Comparison of ENCODE assay signal across 1 cellular context in genomic region chr14:61428261-61428660, GRCh38.
TF ChIP-seq lines count a peak whose summit lies in the region.

No MANE protein-coding gene starts in this region.

TF ChIP-seq in WTC11, 78 proteins besides CTCF, POLR2A, EP300 and RAD21 (continued from another document):
- TF ChIP-seq, protein P1, sequence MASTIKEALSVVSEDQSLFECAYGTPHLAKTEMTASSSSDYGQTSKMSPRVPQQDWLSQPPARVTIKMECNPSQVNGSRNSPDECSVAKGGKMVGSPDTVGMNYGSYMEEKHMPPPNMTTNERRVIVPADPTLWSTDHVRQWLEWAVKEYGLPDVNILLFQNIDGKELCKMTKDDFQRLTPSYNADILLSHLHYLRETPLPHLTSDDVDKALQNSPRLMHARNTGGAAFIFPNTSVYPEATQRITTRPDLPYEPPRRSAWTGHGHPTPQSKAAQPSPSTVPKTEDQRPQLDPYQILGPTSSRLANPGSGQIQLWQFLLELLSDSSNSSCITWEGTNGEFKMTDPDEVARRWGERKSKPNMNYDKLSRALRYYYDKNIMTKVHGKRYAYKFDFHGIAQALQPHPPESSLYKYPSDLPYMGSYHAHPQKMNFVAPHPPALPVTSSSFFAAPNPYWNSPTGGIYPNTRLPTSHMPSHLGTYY (CRISPR knock-in tag; IDR thresholded peaks at IDR 0.05): no peak
- TF ChIP-seq, protein P2, sequence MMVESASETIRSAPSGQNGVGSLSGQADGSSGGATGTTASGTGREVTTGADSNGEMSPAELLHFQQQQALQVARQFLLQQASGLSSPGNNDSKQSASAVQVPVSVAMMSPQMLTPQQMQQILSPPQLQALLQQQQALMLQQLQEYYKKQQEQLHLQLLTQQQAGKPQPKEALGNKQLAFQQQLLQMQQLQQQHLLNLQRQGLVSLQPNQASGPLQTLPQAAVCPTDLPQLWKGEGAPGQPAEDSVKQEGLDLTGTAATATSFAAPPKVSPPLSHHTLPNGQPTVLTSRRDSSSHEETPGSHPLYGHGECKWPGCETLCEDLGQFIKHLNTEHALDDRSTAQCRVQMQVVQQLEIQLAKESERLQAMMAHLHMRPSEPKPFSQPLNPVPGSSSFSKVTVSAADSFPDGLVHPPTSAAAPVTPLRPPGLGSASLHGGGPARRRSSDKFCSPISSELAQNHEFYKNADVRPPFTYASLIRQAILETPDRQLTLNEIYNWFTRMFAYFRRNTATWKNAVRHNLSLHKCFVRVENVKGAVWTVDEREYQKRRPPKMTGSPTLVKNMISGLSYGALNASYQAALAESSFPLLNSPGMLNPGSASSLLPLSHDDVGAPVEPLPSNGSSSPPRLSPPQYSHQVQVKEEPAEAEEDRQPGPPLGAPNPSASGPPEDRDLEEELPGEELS (CRISPR knock-in tag; IDR thresholded peaks at IDR 0.05): no peak
- TF ChIP-seq ZNF121 (CRISPR knock-in tag; IDR thresholded peaks at IDR 0.05): no peak
